11 cellular contexts compared by ENCODE assay signal in the genomic region with DNA sequence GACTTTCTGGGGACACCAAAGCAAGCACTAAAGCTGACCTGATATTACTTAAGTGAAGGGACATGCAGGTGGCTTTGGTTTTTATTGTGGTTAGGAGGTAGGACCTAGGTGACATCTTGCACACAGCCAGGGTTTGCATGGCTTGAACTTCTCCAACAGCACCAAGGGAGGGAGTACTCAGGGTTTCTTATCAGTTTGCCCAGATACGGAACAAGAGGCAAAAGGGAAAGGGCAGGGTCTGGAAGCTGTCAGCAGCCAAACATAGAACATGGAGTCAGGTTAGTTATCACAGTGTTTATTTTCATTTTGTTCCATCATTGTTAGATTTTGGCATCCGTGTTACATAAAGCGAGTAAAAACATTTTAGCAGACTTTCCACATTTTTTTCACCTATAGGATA.
"Had no signal": no experiment of that assay in that cellular context is flagged by ENCODE, and none has a peak within 500 bp of the region (broad histone marks: within the 10 kb centered on the region; RNA-seq: fewer than 3 reads in every experiment).

No MANE protein-coding gene starts in this region.

- H3K27me3 ChIP-seq: upper lobe of left lung had no signal

- H3K4me1 ChIP-seq: upper lobe of left lung had no signal

- ATAC-seq: activated CD8-positive, alpha-beta T cell treated with anti-CD3 and anti-CD28 coated beads, Interleukin-2, amount 10 ng/mL, durations not matched to agents 7 days and 5 days; left lobe of liver had no signal

- DNase-seq: activated CD4-positive, alpha-beta T cell treated with anti-CD3 and anti-CD28 coated beads for 4 hours; activated CD8-positive, alpha-beta memory T cell treated with anti-CD3 and anti-CD28 coated beads, Interleukin-2, amount 50 U/mL, for 48 hours; activated CD8-positive, alpha-beta T cell treated with anti-CD3 and anti-CD28 coated beads, Interleukin-2, amount 10 ng/mL, durations not matched to agents 7 days and 5 days; activated naive CD4-positive, alpha-beta T cell; effector CD4-positive, alpha-beta T cell; stimulated activated CD4-positive, alpha-beta T cell treated with anti-CD3 and anti-CD28 coated beads, Interleukin-15, amount 100 ng/mL, for 24 hours; stimulated activated CD4-positive, alpha-beta T cell treated with anti-CD3 and anti-CD28 coated beads, Interleukin-4, amount 100 ng/mL, for 24 hours; T-helper 2 cell; upper lobe of left lung; WERI-Rb-1 had no signal

- H3K36me3 ChIP-seq: upper lobe of left lung, WERI-Rb-1 had no signal

- H3K4me3 ChIP-seq: upper lobe of left lung had no signal

- H3K27ac ChIP-seq: upper lobe of left lung, WERI-Rb-1 had no signal
